ENCODE assay signal across 22 cellular contexts in the genomic region with DNA sequence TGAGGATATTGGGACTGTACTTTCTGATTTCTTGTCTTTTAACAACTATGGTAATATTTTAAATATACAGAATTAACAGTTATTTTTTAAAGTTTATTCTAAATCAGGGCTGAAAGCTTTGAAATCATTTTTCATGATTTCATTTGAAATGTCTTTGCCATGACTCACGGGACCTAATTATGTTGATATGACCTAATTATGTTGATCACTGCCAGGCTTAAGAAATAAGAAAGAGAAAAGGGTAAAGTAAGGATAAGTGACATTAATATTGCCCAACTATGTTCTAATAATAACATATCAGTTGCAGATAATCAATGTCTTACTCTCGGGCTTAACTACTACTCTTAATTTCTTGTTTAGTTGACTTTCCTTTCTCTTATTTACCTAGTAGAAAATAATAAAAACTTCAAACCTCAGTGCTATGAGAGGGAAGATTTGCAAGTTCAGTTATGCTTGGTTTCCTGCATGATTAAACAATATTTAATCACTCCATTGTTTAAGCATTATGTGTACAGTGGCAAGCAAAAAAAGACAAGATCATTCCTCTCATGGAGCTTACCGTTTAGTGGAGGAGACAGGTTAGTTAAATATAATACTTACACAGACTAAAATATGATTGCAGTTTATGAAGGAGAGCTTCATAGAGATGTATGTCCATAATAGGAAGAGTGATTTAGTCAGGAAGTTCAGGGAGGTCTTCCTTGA.
DNase-seq lines count a peak whose midpoint lies in the region; ATAC-seq, FAIRE-seq and TF ChIP-seq lines count a peak whose summit lies in the region.
"Had no signal": no experiment of that assay in that cellular context is flagged by ENCODE, and none has a peak within 500 bp of the region (broad histone marks: within the 10 kb centered on the region; RNA-seq: fewer than 3 reads in every experiment).

No MANE protein-coding gene starts in this region.

- H3K27ac ChIP-seq in foreskin keratinocyte = no peak overlapping the region
- H3K27ac ChIP-seq in body of pancreas = peak overlapping the region in 1 of 4 donors; percentile 44
- H3K27ac ChIP-seq: cardiac muscle cell, ovary had no signal

- ATAC-seq in foreskin keratinocyte (no peak), body of pancreas (no peak)
- ATAC-seq: HCT116, left cardiac atrium had no signal

- no peak for FAIRE-seq in bronchial epithelial cell (lab: Jason Lieb, UNC)
- FAIRE-seq: GM18507 had no signal

- DNase-seq in AG08395 (ENCODE audit: low spot score) (peak; percentile 4), HCEC 1CT (peak; percentile 22), bronchial epithelial cell (ENCODE audit: low read depth) (peak; percentile 22), immature natural killer cell (no peak), SHP77 treated with DMSO at 0.1 percent for 48 hours (lab: John Stamatoyannopoulos, UW) (no peak), foreskin keratinocyte (no peak), body of pancreas (no peak), AG08396 (ENCODE audit: low spot score) (no peak)
- DNase-seq: activated CD4-positive, CD25-positive, alpha-beta regulatory T cell treated with anti-CD3 and anti-CD28 coated beads, Interleukin-2, amount 50 U/mL, for 72 hours; activated CD8-positive, alpha-beta memory T cell treated with anti-CD3 and anti-CD28 coated beads, Interleukin-2, amount 50 U/mL, for 4 hours; activated naive CD4-positive, alpha-beta T cell; effector CD8-positive, alpha-beta T cell; left cardiac atrium; NCI-H1105 treated with DMSO at 0.1 percent for 48 hours; NCI-H774; ovary; RPMI8226; T-helper 2 cell; trophoblast cell had no signal

- H3K4me3 Mint-ChIP-seq in immature natural killer cell = no peak overlapping the region

- peaks cover 6 to 14% (median 7%) of the 10 kb centered on the region in 3 donors for H3K36me3 Mint-ChIP-seq in immature natural killer cell

- no peaks in the 10 kb centered on the region for H3K4me1 Mint-ChIP-seq in immature natural killer cell

- no peak overlapping the region for H3K4me3 ChIP-seq in bronchial epithelial cell (ENCODE audit: low read depth, low read length)
- H3K4me3 ChIP-seq in body of pancreas = no peak overlapping the region
- H3K4me3 ChIP-seq: cardiac muscle cell, ovary had no signal

- H3K27ac Mint-ChIP-seq in immature natural killer cell = peak overlapping the region in 4 of 6 donors; percentile 15 to 61 (median 39)

- intact Hi-C loops in body of pancreas (cut with DNase I) = no loop called here

- WGBS in body of pancreas, 2 donors = 22 to 31% methylated on average over 3 of the region's 3 CpGs

- H3K4me1 ChIP-seq in foreskin keratinocyte (peaks cover 5% of the 10 kb centered on the region), body of pancreas (peaks cover 11% of the 10 kb centered on the region)

- peaks cover 3% of the 10 kb centered on the region for H3K36me3 ChIP-seq in bronchial epithelial cell (ENCODE audit: control insufficient read depth, insufficient read depth, low read length)
- H3K36me3 ChIP-seq in body of pancreas (replicated peaks in 1 of 2; ENCODE audit: insufficient read depth in 1 of 2, low read depth in 2 of 2) = peaks cover 0 to 11% of the 10 kb centered on the region in 2 donors
- H3K36me3 ChIP-seq: ovary had no signal

- peaks cover 0 to 2% (median 0%) of the 10 kb centered on the region in 3 donors for H3K27me3 Mint-ChIP-seq in immature natural killer cell (ENCODE audit: low read depth in 3 of 3)

- no peak for TF ChIP-seq POLR2A in body of pancreas (IDR thresholded peaks at IDR 0.05)

- TF ChIP-seq CTCF in bronchial epithelial cell (IDR thresholded peaks at IDR 0.05; ENCODE audit: insufficient read depth, low read length, severe bottlenecking) (no peak), foreskin keratinocyte (conservative IDR thresholded peaks at IDR 0.05) (no peak), body of pancreas (IDR thresholded peaks at IDR 0.05) (no peak)

- no peaks in the 10 kb centered on the region for H3K9me3 Mint-ChIP-seq in immature natural killer cell

- H3K9me3 ChIP-seq in body of pancreas = no peaks in the 10 kb centered on the region
- H3K9me3 ChIP-seq: ovary had no signal

- H3K27me3 ChIP-seq in bronchial epithelial cell (ENCODE audit: control insufficient read depth, insufficient read depth, low read length) (no peaks in the 10 kb centered on the region), foreskin keratinocyte (no peaks in the 10 kb centered on the region), body of pancreas (no peaks in the 10 kb centered on the region)
- H3K27me3 ChIP-seq: cardiac muscle cell, ovary had no signal

Comparison
In these comparisons a context has a peak if more than half of its experiments do, and no peak if none do; other contexts are left out.
1. DNase-seq: peak in AG08395 (single experiment), HCEC 1CT (single experiment) and bronchial epithelial cell (single experiment); none in immature natural killer cell (0 of 3), SHP77 treated with DMSO at 0.1 percent for 48 hours (single experiment), foreskin keratinocyte (0 of 2), body of pancreas (0 of 4) and AG08396 (single experiment).